17 cellular contexts compared by ENCODE assay signal in genomic region chr1:188476606-188477005, GRCh38.
A peak's percentile ranks its signal among the peaks of the same experiment; 100 is the strongest.
DNase-seq lines count a peak whose midpoint lies in the region; TF ChIP-seq lines count a peak whose summit lies in the region.
"Had no signal": no experiment of that assay in that cellular context is flagged by ENCODE, and none has a peak within 500 bp of the region (broad histone marks: within the 10 kb centered on the region; RNA-seq: fewer than 3 reads in every experiment).

No MANE protein-coding gene starts in this region.

- intact Hi-C loops in dorsolateral prefrontal cortex (cut with DNase I), result no loop called here

- H3K4me3 ChIP-seq in adipocyte (ENCODE audit: low read length) (no peak overlapping the region), dorsolateral prefrontal cortex (no peak overlapping the region)
- H3K4me3 ChIP-seq: GM23338 had no signal

- no peak overlapping the region for H3K9ac ChIP-seq in adipocyte (ENCODE audit: low read length)

- H3K9me3 ChIP-seq in adipocyte (ENCODE audit: control insufficient read depth, low read length), result no peaks in the 10 kb centered on the region

- DNase-seq in adipocyte (ENCODE audit: low read depth), result peak; percentile 33
- peak; percentile 39 for DNase-seq in fibroblast of peridontal ligament (ENCODE audit: extremely low read depth)
- peak; percentile 22 for DNase-seq in iris pigment epithelial cell (ENCODE audit: low read depth)
- peak; percentile 5 for DNase-seq in non-pigmented ciliary epithelial cell (ENCODE audit: low read depth)
- no peak for DNase-seq in dorsolateral prefrontal cortex
- DNase-seq in T-helper 2 cell, result no peak
- DNase-seq in NCI-H2196 treated with DMSO at 0.1 percent for 48 hours (lab: John Stamatoyannopoulos, UW; ENCODE audit: unreplicated experiment), result no peak
- no peak for DNase-seq in NCI-H526 (lab: John Stamatoyannopoulos, UW)
- DNase-seq: C1 segment of cervical spinal cord; Calu3; CD4-positive, alpha-beta memory T cell; COR-L47; DMS53; DMS79 treated with DMSO at 0.1 percent for 48 hours; GF-D8; H9 had no signal

- H3K27ac ChIP-seq in dorsolateral prefrontal cortex, result no peak overlapping the region

- no peak for TF ChIP-seq CTCF in dorsolateral prefrontal cortex (IDR thresholded peaks at IDR 0.05 in 54 of 56, conservative IDR thresholded peaks at IDR 0.05 in 2 of 56; ENCODE audit: low read depth in 1 of 56, partially characterized antibody in 56 of 56)

- H3K36me3 ChIP-seq in adipocyte (ENCODE audit: control insufficient read depth, insufficient read depth, low read length, severe bottlenecking), result no peaks in the 10 kb centered on the region

- no peaks in the 10 kb centered on the region for H3K4me1 ChIP-seq in adipocyte (ENCODE audit: control insufficient read depth, insufficient read depth, low read length)

- no peaks in the 10 kb centered on the region for H3K27me3 ChIP-seq in adipocyte (replicated peaks; ENCODE audit: control insufficient read depth, insufficient read depth, low read length)
- H3K27me3 ChIP-seq in dorsolateral prefrontal cortex, result no peaks in the 10 kb centered on the region

Comparison
In these comparisons a context has a peak if more than half of its experiments do, and no peak if none do; other contexts are left out.
1. DNase-seq: peak in adipocyte (single experiment), fibroblast of peridontal ligament (single experiment), iris pigment epithelial cell (single experiment) and non-pigmented ciliary epithelial cell (single experiment); none in dorsolateral prefrontal cortex (0 of 10), T-helper 2 cell (0 of 5), NCI-H2196 treated with DMSO at 0.1 percent for 48 hours (single experiment) and NCI-H526 (0 of 2).